Comparison of ENCODE assay signal across 22 cellular contexts in genomic region chr14:95254356-95254755, GRCh38.
"Had no signal": no experiment of that assay in that cellular context is flagged by ENCODE, and none has a peak within 500 bp of the region (broad histone marks: within the 10 kb centered on the region; RNA-seq: fewer than 3 reads in every experiment).

No MANE protein-coding gene starts in this region.

- H3K27me3 ChIP-seq: sigmoid colon, uterus had no signal

- H2AFZ ChIP-seq: parathyroid adenoma had no signal

- H3K79me2 ChIP-seq: parathyroid adenoma had no signal

- H3K9ac ChIP-seq: parathyroid adenoma had no signal

- H3K4me3 ChIP-seq: psoas muscle, sigmoid colon, uterus had no signal

- H3K4me1 ChIP-seq: parathyroid adenoma, psoas muscle, uterus had no signal

- FAIRE-seq: bronchial epithelial cell, colon, islet of Langerhans, small intestine had no signal

- H3K9me3 ChIP-seq: psoas muscle, sigmoid colon, uterus had no signal

- H3K27ac ChIP-seq: parathyroid adenoma, psoas muscle, sigmoid colon, uterus had no signal

- DNase-seq: activated B cell treated with CpG ODN at 0.5 μM for 24 hours; activated CD4-positive, alpha-beta T cell treated with anti-CD3 and anti-CD28 coated beads, Interleukin-2, amount 50 U/mL, for 1 hour; activated CD8-positive, alpha-beta memory T cell treated with anti-CD3 and anti-CD28 coated beads, Interleukin-2, amount 10 ng/mL, durations not matched to agents 7 days and 5 days; activated CD8-positive, alpha-beta T cell treated with anti-CD3 and anti-CD28 coated beads, Interleukin-2, amount 10 ng/mL, durations not matched to agents 7 days and 5 days; activated naive CD4-positive, alpha-beta T cell; activated T-cell treated with anti-CD3 and anti-CD28 coated beads, Interleukin-2, amount 50 U/mL, for 48 hours; effector CD8-positive, alpha-beta T cell; foreskin melanocyte; left cardiac atrium; left ventricle myocardium superior; occipital lobe; psoas muscle; sigmoid colon; small intestine; stimulated activated CD4-positive, alpha-beta T cell treated with anti-CD3 and anti-CD28 coated beads, Interleukin-4, amount 100 ng/mL, for 24 hours; stimulated activated naive CD8-positive, alpha-beta T cell treated with anti-CD3 and anti-CD28 coated beads, Interleukin-15, amount 100 ng/mL, for 72 hours; substantia nigra had no signal

- H3K36me3 ChIP-seq: sigmoid colon, uterus had no signal
